Comparison of ENCODE assay signal across 8 cellular contexts in the genomic region with DNA sequence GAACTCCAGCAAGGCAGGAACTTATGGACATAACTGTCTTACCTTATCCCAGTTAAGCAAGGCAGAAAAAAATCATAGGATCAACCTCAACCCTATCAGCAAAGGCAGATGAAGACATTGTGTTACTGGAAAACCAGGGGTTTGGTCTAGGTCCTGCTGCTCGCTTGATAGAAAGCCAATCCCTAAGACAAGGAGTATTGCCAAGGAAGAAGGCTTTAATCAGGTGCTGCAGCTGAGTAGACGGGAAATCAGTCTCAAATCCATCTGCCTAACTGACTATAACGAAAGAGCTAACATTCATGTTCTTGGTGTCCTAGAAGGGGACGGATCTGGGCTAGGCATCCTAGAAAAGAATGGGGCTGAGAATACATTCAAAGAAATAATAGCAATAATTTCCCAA.
"Had no signal": no experiment of that assay in that cellular context is flagged by ENCODE, and none has a peak within 500 bp of the region (broad histone marks: within the 10 kb centered on the region; RNA-seq: fewer than 3 reads in every experiment).

No MANE protein-coding gene starts in this region.

- H3K4me3 ChIP-seq: GM12878 had no signal

- DNase-seq: GDM1, GF-D8 had no signal

- FAIRE-seq: G401.6, GM12878, GM12891, GM12892, GM18507, GM19239 had no signal

- ATAC-seq: GM12878 had no signal
